ENCODE assay signal across 12 cellular contexts in genomic region chr17:7557147-7557764, GRCh38. TPM values are rescaled to one million over a fixed set of nuclear protein-coding genes. Genes with fewer than 3 reads are reported as not detected.
DNase-seq lines count a peak whose midpoint lies in the region; ATAC-seq and TF ChIP-seq lines count a peak whose summit lies in the region.
"Had no signal": no experiment of that assay in that cellular context is flagged by ENCODE, and none has a peak within 500 bp of the region (broad histone marks: within the 10 kb centered on the region; RNA-seq: fewer than 3 reads in every experiment).

No MANE protein-coding gene starts in this region.

- peaks cover 5% of the 10 kb centered on the region for H3K4me1 ChIP-seq in HEK293 (ENCODE audit: control insufficient read depth, insufficient read depth, low read length)
- H3K4me1 ChIP-seq in breast epithelium, result peaks cover 9 to 22% of the 10 kb centered on the region in 2 donors
- peaks cover 0 to 20% (median 11%) of the 10 kb centered on the region in 4 donors for H3K4me1 ChIP-seq in right lobe of liver
- H3K4me1 ChIP-seq in stomach smooth muscle (ENCODE audit: control insufficient read depth, insufficient read depth, low read length), result peaks cover 45% of the 10 kb centered on the region

- no peaks in the 10 kb centered on the region for H3K9me3 ChIP-seq in HEK293 (ENCODE audit: control insufficient read depth, insufficient read depth, low read depth, low read length)
- H3K9me3 ChIP-seq in breast epithelium, result no peaks in the 10 kb centered on the region
- no peaks in the 10 kb centered on the region for H3K9me3 ChIP-seq in right lobe of liver
- no peaks in the 10 kb centered on the region for H3K9me3 ChIP-seq in stomach smooth muscle (ENCODE audit: control insufficient read depth in 2 of 2, low read length in 2 of 2)

- peak overlapping the region; percentile 42 to 86 for H3K9ac ChIP-seq in stomach smooth muscle (ENCODE audit: low read length in 2 of 2)

- CTCF ChIA-PET in HEK293 (lab: Yijun Ruan, JAX), result interaction anchor here (0.6 to 5.1 kb wide), 10 partner anchors 33 to 202 kb away, joined by 3 to 87 read pairs (median 3); partner anchors contain the start of gene TMEM95

- WGBS in right lobe of liver (ENCODE audit: insufficient coverage, low coverage, low lambda C conversion rate, missing lambda C conversion rate), result 52% methylated on average over 8 of the region's 19 CpGs

- H3K27me3 ChIP-seq in breast epithelium (no peaks in the 10 kb centered on the region), right lobe of liver (no peaks in the 10 kb centered on the region), stomach smooth muscle (ENCODE audit: control insufficient read depth in 1 of 2, insufficient read depth in 2 of 2, low read length in 2 of 2) (no peaks in the 10 kb centered on the region)

- TF ChIP-seq POLR2A in breast epithelium (IDR thresholded peaks at IDR 0.05), result no peak
- no peak for TF ChIP-seq POLR2A in right lobe of liver (IDR thresholded peaks at IDR 0.05)

- no peaks in the 10 kb centered on the region for H3K36me3 ChIP-seq in HEK293 (ENCODE audit: control insufficient read depth in 2 of 2, insufficient read depth in 1 of 2, low read length in 2 of 2)
- H3K36me3 ChIP-seq in breast epithelium, result no peaks in the 10 kb centered on the region
- no peaks in the 10 kb centered on the region for H3K36me3 ChIP-seq in right lobe of liver
- peaks cover 0 to 6% of the 10 kb centered on the region in 2 donors for H3K36me3 ChIP-seq in stomach smooth muscle (ENCODE audit: control insufficient read depth in 2 of 2, insufficient read depth in 2 of 2, low read length in 2 of 2)

- ATAC-seq in right lobe of liver (no peak), HG03342 (IDR thresholded peaks at IDR 0.05; ENCODE audit: unreplicated experiment) (no peak), HG02973 (IDR thresholded peaks at IDR 0.05; ENCODE audit: unreplicated experiment) (no peak)
- ATAC-seq: activated T-helper 17 cell treated with anti-CD3 and anti-CD28 coated beads, Interleukin-2, amount 50 U/mL, for 72 hours had no signal

- H3K27ac ChIP-seq in HEK293 (ENCODE audit: extremely low read depth, low read depth, low read length) (no peak overlapping the region), breast epithelium (peak overlapping the region; percentile 98 to 99), right lobe of liver (peak overlapping the region; percentile 74 to 92 (median 78)), stomach smooth muscle (ENCODE audit: low read length) (peak overlapping the region; percentile 99)

- POLR2A ChIA-PET in HEK293 (lab: Yijun Ruan, JAX), result interaction anchor here (0.5 to 1.2 kb wide), 4 partner anchors 41 to 172 kb away, joined by 3 to 4 read pairs (median 4); partner anchors contain the start of gene TMEM256

- intact Hi-C loops in breast epithelium (cut with DNase I; ENCODE audit: low total_unique reads) (loop anchor here (5.0 kb wide), 1 partner anchor 250 kb away; the partner anchor contains the start of gene EIF5A), right lobe of liver (cut with DNase I) (no loop called here)

- H3K4me3 ChIP-seq in HEK293 (ENCODE audit: low read depth, low read length) (no peak overlapping the region), breast epithelium (peak overlapping the region in 1 of 3 donors; percentile 81), right lobe of liver (no peak overlapping the region), stomach smooth muscle (ENCODE audit: low read length in 2 of 2) (peak overlapping the region in 1 of 2 donors; percentile 88)

- DNase-seq in breast epithelium (ENCODE audit: low spot score in 2 of 2) (peak in 1 of 2 donors; percentile 34), right lobe of liver (no peak), NCI-H2196 treated with DMSO at 0.1 percent for 48 hours (lab: John Stamatoyannopoulos, UW; ENCODE audit: unreplicated experiment) (no peak), GM10266 (ENCODE audit: extremely low spot score) (no peak)
- DNase-seq: NCI-H2171 treated with DMSO at 0.1 percent for 48 hours; stimulated activated CD4-positive, alpha-beta T cell treated with anti-CD3 and anti-CD28 coated beads, Interleukin-2, amount 100 ng/mL, for 48 hours had no signal

- TF ChIP-seq CTCF in HEK293 (tag by site-specific recombination; IDR thresholded peaks at IDR 0.05), result peak; percentile 18; the same call in 1 of the 2 replicates
- TF ChIP-seq CTCF in breast epithelium (IDR thresholded peaks at IDR 0.05), result peak in 1 of 3 donors; percentile 7
- no peak for TF ChIP-seq CTCF in right lobe of liver (IDR thresholded peaks at IDR 0.05)
- no peak for TF ChIP-seq CTCF in GM10266 (IDR thresholded peaks at IDR 0.05; ENCODE audit: control insufficient read depth, insufficient read depth, low read depth, missing control alignments)

TF ChIP-seq in HEK293, 187 proteins besides CTCF, POLR2A, EP300 and RAD21:
- no peak for TF ChIP-seq ZNF701 (tag by site-specific recombination; IDR thresholded peaks at IDR 0.05)
- TF ChIP-seq ZFHX2 (tag by site-specific recombination; conservative IDR thresholded peaks at IDR 0.05), result peak; percentile 96
- no peak for TF ChIP-seq YY2 (tag by site-specific recombination; IDR thresholded peaks at IDR 0.05)
- no peak for TF ChIP-seq ZNF658 (tag by site-specific recombination; IDR thresholded peaks at IDR 0.05)
- TF ChIP-seq EGR2 (tag by site-specific recombination; IDR thresholded peaks at IDR 0.05; ENCODE audit: low read depth), result peak; percentile 89

RNA-seq across cellular contexts. Expression of gene TNFSF13, which starts 1.3 kb away (rescaled TPM):
- total RNA-seq in breast epithelium (10 to 100 TPM; 25.2 to 36.7 (median 33.6) TPM), right lobe of liver (10 to 100 TPM in 2 of 6 experiments, 1 to 10 TPM in 4; 4.3 to 13.0 (median 6.2) TPM)
- total RNA-seq: LHCN-M2 had no signal

RNA-seq across cellular contexts. Expression of gene SENP3, which starts 4.5 kb away (rescaled TPM):
- total RNA-seq in breast epithelium (10 to 100 TPM; 59.5 to 65.2 (median 62.3) TPM), right lobe of liver (10 to 100 TPM; 12.3 to 33.9 (median 15.1) TPM)

RNA-seq across cellular contexts. Expression of gene TNFSF12, which starts 8.4 kb away (rescaled TPM):
- total RNA-seq in breast epithelium (10 to 100 TPM; 39.3 to 65.3 (median 41.1) TPM), right lobe of liver (10 to 100 TPM in 4 of 6 experiments, 1 to 10 TPM in 2; 6.1 to 14.7 (median 11.4) TPM)

RNA-seq across cellular contexts. Expression of gene CD68, which starts 22.2 kb away (rescaled TPM):
- 100 to 1,000 TPM in 1 of 3 donors, 10 to 100 TPM in 2; 49.8 to 220 (median 70.5) TPM for total RNA-seq in breast epithelium
- total RNA-seq in right lobe of liver, result 100 to 1,000 TPM in 1 of 6 experiments, 10 to 100 TPM in 5; 31.6 to 179 (median 51.1) TPM

RNA-seq across cellular contexts. Expression of gene MPDU1, which starts 26.4 kb away (rescaled TPM):
- total RNA-seq in breast epithelium (100 to 1,000 TPM in 1 of 3 donors, 10 to 100 TPM in 2; 66.6 to 140 (median 74.4) TPM), right lobe of liver (100 to 1,000 TPM in 2 of 6 experiments, 10 to 100 TPM in 4; 54.2 to 199 (median 63.3) TPM)
